In genomic region chr2:67221266-67221665, GRCh38 we compare ENCODE assay signal across 25 cellular contexts.
"Had no signal": no experiment of that assay in that cellular context is flagged by ENCODE, and none has a peak within 500 bp of the region (broad histone marks: within the 10 kb centered on the region; RNA-seq: fewer than 3 reads in every experiment).

No MANE protein-coding gene starts in this region.

- H3K27ac ChIP-seq: breast epithelium, colonic mucosa, esophagus muscularis mucosa, hepatocyte, left ventricle myocardium inferior, neutrophil, pancreas, psoas muscle, right atrium auricular region, thyroid gland, upper lobe of right lung had no signal

- H2AFZ ChIP-seq: hepatocyte had no signal

- H3K4me3 ChIP-seq: breast epithelium, colonic mucosa, esophagus muscularis mucosa, hepatocyte, left ventricle myocardium inferior, pancreas, psoas muscle, right atrium auricular region, thyroid gland, upper lobe of right lung had no signal

- H3K4me1 ChIP-seq: breast epithelium, colonic mucosa, left ventricle myocardium inferior, psoas muscle, right atrium auricular region, thyroid gland, upper lobe of right lung had no signal

- H3K79me2 ChIP-seq: hepatocyte had no signal

- H3K36me3 ChIP-seq: breast epithelium, colonic mucosa, esophagus muscularis mucosa, left ventricle myocardium inferior, neutrophil, pancreas, right atrium auricular region, thyroid gland, upper lobe of right lung had no signal

- H3K9me3 ChIP-seq: breast epithelium, colonic mucosa, neutrophil, pancreas, right atrium auricular region, thyroid gland, upper lobe of right lung had no signal

- H3K4me2 ChIP-seq: hepatocyte had no signal

- ATAC-seq: activated naive CD4-positive, alpha-beta T cell treated with anti-CD3 and anti-CD28 coated beads, Interleukin-2, amount 50 U/mL, for 72 hours; activated T-helper 17 cell treated with anti-CD3 and anti-CD28 coated beads, Interleukin-2, amount 50 U/mL, for 72 hours; pancreas; psoas muscle; stimulated activated naive CD8-positive, alpha-beta T cell treated with anti-CD3 and anti-CD28 coated beads, Interleukin-15, Interleukin-2, amounts not matched to agents 100 U/mL and 50 U/mL, for 24 hours; upper lobe of right lung; WTC11 had no signal

- H3K27me3 ChIP-seq: breast epithelium, colonic mucosa, esophagus muscularis mucosa, hepatocyte, neutrophil, pancreas, right atrium auricular region, thyroid gland, upper lobe of right lung had no signal

- DNase-seq: activated T-cell treated with anti-CD3 and anti-CD28 coated beads, Interleukin-2, amount 50 U/mL, for 24 hours; amniotic stem cell; colonic mucosa; foreskin melanocyte; immature natural killer cell; kidney glomerular epithelial cell; left ventricle myocardium inferior; mammary epithelial cell; pancreas; psoas muscle; stimulated activated CD4-positive, alpha-beta T cell treated with anti-CD3 and anti-CD28 coated beads, Interleukin-12 subunit alpha, Interleukin-12 subunit beta, amount 100 ng/mL, for 4 hours; stimulated activated CD4-positive, alpha-beta T cell treated with anti-CD3 and anti-CD28 coated beads, Interleukin-4, amount 100 ng/mL, for 4 hours; stimulated activated naive CD8-positive, alpha-beta T cell treated with anti-CD3 and anti-CD28 coated beads, Interleukin-15, Interleukin-2, amounts not matched to agents 100 U/mL and 50 U/mL, for 24 hours; substantia nigra; T1000; thyroid gland; upper lobe of right lung had no signal
